1 cellular context compared by ENCODE assay signal in genomic region chr9:110808599-110808980, GRCh38.
TF ChIP-seq lines count a peak whose summit lies in the region.

No MANE protein-coding gene starts in this region.

TF ChIP-seq in GM12878, 131 proteins besides CTCF, POLR2A, EP300 and RAD21 (continued from another document and continues in another):
- peak; percentile 93 for TF ChIP-seq MEF2B (IDR thresholded peaks at IDR 0.05; ENCODE audit: partially characterized antibody, poor library complexity, severe bottlenecking)
- no peak; the same call in 1 of the 2 replicates for TF ChIP-seq NR2C1 (IDR thresholded peaks at IDR 0.05)
- peak; percentile 86 for TF ChIP-seq SKIL (IDR thresholded peaks at IDR 0.05; ENCODE audit: low read depth, poor library complexity, severe bottlenecking)
- peak; percentile 86; the same call in 1 of the 2 replicates for TF ChIP-seq NR2F1 (conservative IDR thresholded peaks at IDR 0.05)
- TF ChIP-seq TCF12 (IDR thresholded peaks at IDR 0.05; ENCODE audit: low read depth, low read length) = peak; percentile 75; the same call in 1 of the 2 replicates
- no peak for TF ChIP-seq SMC3 (IDR thresholded peaks at IDR 0.05; ENCODE audit: borderline replicate concordance, low read length)
- no peak for TF ChIP-seq SIN3A (IDR thresholded peaks at IDR 0.05; ENCODE audit: low read depth, low read length)
- no peak for TF ChIP-seq JUND (IDR thresholded peaks at IDR 0.05; ENCODE audit: low read depth, low read length)
- TF ChIP-seq, protein P1, sequence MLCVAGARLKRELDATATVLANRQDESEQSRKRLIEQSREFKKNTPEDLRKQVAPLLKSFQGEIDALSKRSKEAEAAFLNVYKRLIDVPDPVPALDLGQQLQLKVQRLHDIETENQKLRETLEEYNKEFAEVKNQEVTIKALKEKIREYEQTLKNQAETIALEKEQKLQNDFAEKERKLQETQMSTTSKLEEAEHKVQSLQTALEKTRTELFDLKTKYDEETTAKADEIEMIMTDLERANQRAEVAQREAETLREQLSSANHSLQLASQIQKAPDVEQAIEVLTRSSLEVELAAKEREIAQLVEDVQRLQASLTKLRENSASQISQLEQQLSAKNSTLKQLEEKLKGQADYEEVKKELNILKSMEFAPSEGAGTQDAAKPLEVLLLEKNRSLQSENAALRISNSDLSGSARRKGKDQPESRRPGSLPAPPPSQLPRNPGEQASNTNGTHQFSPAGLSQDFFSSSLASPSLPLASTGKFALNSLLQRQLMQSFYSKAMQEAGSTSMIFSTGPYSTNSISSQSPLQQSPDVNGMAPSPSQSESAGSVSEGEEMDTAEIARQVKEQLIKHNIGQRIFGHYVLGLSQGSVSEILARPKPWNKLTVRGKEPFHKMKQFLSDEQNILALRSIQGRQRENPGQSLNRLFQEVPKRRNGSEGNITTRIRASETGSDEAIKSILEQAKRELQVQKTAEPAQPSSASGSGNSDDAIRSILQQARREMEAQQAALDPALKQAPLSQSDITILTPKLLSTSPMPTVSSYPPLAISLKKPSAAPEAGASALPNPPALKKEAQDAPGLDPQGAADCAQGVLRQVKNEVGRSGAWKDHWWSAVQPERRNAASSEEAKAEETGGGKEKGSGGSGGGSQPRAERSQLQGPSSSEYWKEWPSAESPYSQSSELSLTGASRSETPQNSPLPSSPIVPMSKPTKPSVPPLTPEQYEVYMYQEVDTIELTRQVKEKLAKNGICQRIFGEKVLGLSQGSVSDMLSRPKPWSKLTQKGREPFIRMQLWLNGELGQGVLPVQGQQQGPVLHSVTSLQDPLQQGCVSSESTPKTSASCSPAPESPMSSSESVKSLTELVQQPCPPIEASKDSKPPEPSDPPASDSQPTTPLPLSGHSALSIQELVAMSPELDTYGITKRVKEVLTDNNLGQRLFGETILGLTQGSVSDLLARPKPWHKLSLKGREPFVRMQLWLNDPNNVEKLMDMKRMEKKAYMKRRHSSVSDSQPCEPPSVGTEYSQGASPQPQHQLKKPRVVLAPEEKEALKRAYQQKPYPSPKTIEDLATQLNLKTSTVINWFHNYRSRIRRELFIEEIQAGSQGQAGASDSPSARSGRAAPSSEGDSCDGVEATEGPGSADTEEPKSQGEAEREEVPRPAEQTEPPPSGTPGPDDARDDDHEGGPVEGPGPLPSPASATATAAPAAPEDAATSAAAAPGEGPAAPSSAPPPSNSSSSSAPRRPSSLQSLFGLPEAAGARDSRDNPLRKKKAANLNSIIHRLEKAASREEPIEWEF (IDR thresholded peaks at IDR 0.05; ENCODE audit: insufficient replicate concordance, low read depth, low read length) = no peak
- TF ChIP-seq TARDBP (IDR thresholded peaks at IDR 0.05; ENCODE audit: borderline replicate concordance) = no peak
- peak; percentile 76; the same call in 1 of the 2 replicates for TF ChIP-seq BMI1 (IDR thresholded peaks at IDR 0.05; ENCODE audit: borderline replicate concordance)
- no peak for TF ChIP-seq HDGF (IDR thresholded peaks at IDR 0.05)
- peak; percentile 85; the same call in 1 of the 2 replicates for TF ChIP-seq TBL1XR1 (IDR thresholded peaks at IDR 0.05; ENCODE audit: low read depth, low read length)
- no peak for TF ChIP-seq POLR2AphosphoS5 (IDR thresholded peaks at IDR 0.05; ENCODE audit: low read length)
- no peak for TF ChIP-seq NFXL1 (IDR thresholded peaks at IDR 0.05; ENCODE audit: borderline replicate concordance)
- no peak for TF ChIP-seq CBX3 (IDR thresholded peaks at IDR 0.05; ENCODE audit: borderline replicate concordance, low read depth)
- TF ChIP-seq ZNF217 (IDR thresholded peaks at IDR 0.05) = peak; percentile 80; the same call in 1 of the 2 replicates
- peak; percentile 45; the same call in 1 of the 2 replicates for TF ChIP-seq MXI1 (IDR thresholded peaks at IDR 0.05; ENCODE audit: low read depth, low read length)
- no peak for TF ChIP-seq IRF3 (IDR thresholded peaks at IDR 0.05)
- peak; percentile 35 to 92; a peak in 2 of 4 replicates for TF ChIP-seq SRF (IDR thresholded peaks at IDR 0.05; ENCODE audit: low read depth in 2 of 2, low read length in 2 of 2)
- TF ChIP-seq TCF3 (IDR thresholded peaks at IDR 0.05; ENCODE audit: borderline replicate concordance, insufficient read depth, low read depth, low read length) = 0 out of 2 replicates have a peak, but pooled peaks have one; percentile 16
- no peak for TF ChIP-seq RELA (IDR thresholded peaks at IDR 0.05; ENCODE audit: borderline replicate concordance, partially characterized antibody)
- no peak for TF ChIP-seq SREBF2 (IDR thresholded peaks at IDR 0.05; ENCODE audit: low read length)
- TF ChIP-seq ZNF24 (IDR thresholded peaks at IDR 0.05) = no peak
- TF ChIP-seq TAF1 (IDR thresholded peaks at IDR 0.05; ENCODE audit: borderline replicate concordance, low read depth, low read length) = no peak; the same call in 1 of the 2 replicates
- TF ChIP-seq KAT2A (conservative IDR thresholded peaks at IDR 0.05; ENCODE audit: control insufficient read depth, low read depth, low read length) = no peak
- no peak for TF ChIP-seq PAX8 (IDR thresholded peaks at IDR 0.05)
- TF ChIP-seq CHD4 (IDR thresholded peaks at IDR 0.05) = no peak
- no peak for TF ChIP-seq YY1 (IDR thresholded peaks at IDR 0.05; ENCODE audit: low read depth, low read length)
- TF ChIP-seq ZBED1 (IDR thresholded peaks at IDR 0.05; ENCODE audit: borderline replicate concordance) = peak; percentile 78
- TF ChIP-seq ZBTB4 (CRISPR knock-in tag; IDR thresholded peaks at IDR 0.05) = no peak
- TF ChIP-seq POU2F2 (IDR thresholded peaks at IDR 0.05; ENCODE audit: borderline replicate concordance, low read depth, low read length) = peak; percentile 70; the same call in 1 of the 3 replicates
- TF ChIP-seq CBFB (IDR thresholded peaks at IDR 0.05; ENCODE audit: low read depth) = peak; percentile 95
- TF ChIP-seq MTA2 (IDR thresholded peaks at IDR 0.05; ENCODE audit: low read depth) = peak; percentile 96
- no peak for TF ChIP-seq RB1 (IDR thresholded peaks at IDR 0.05; ENCODE audit: borderline replicate concordance)
- TF ChIP-seq JUNB (IDR thresholded peaks at IDR 0.05) = peak; percentile 71
- no peak for TF ChIP-seq RAD51 (IDR thresholded peaks at IDR 0.05)
- TF ChIP-seq ZNF274 (IDR thresholded peaks at IDR 0.05; ENCODE audit: insufficient read depth, insufficient read length) = no peak
- TF ChIP-seq, protein P2, sequence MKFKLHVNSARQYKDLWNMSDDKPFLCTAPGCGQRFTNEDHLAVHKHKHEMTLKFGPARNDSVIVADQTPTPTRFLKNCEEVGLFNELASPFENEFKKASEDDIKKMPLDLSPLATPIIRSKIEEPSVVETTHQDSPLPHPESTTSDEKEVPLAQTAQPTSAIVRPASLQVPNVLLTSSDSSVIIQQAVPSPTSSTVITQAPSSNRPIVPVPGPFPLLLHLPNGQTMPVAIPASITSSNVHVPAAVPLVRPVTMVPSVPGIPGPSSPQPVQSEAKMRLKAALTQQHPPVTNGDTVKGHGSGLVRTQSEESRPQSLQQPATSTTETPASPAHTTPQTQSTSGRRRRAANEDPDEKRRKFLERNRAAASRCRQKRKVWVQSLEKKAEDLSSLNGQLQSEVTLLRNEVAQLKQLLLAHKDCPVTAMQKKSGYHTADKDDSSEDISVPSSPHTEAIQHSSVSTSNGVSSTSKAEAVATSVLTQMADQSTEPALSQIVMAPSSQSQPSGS (IDR thresholded peaks at IDR 0.05; ENCODE audit: low read length) = peak; percentile 97
- 0 out of 2 replicates have a peak, but pooled peaks have one; percentile 22 for TF ChIP-seq GATAD2B (conservative IDR thresholded peaks at IDR 0.05; ENCODE audit: low read depth)
- TF ChIP-seq MYB (IDR thresholded peaks at IDR 0.05; ENCODE audit: borderline replicate concordance, low read depth, low read length) = no peak
- TF ChIP-seq, protein P3, sequence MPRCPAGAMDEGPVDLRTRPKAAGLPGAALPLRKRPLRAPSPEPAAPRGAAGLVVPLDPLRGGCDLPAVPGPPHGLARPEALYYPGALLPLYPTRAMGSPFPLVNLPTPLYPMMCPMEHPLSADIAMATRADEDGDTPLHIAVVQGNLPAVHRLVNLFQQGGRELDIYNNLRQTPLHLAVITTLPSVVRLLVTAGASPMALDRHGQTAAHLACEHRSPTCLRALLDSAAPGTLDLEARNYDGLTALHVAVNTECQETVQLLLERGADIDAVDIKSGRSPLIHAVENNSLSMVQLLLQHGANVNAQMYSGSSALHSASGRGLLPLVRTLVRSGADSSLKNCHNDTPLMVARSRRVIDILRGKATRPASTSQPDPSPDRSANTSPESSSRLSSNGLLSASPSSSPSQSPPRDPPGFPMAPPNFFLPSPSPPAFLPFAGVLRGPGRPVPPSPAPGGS (IDR thresholded peaks at IDR 0.05; ENCODE audit: borderline replicate concordance, insufficient read depth, low read depth, low read length, poor library complexity, severe bottlenecking) = peak; percentile 27
- TF ChIP-seq ZNF622 (IDR thresholded peaks at IDR 0.05) = no peak
- TF ChIP-seq PKNOX1 (IDR thresholded peaks at IDR 0.05) = no peak
- TF ChIP-seq CHD2 (IDR thresholded peaks at IDR 0.05; ENCODE audit: borderline replicate concordance, low read depth, low read length) = no peak; the same call in 1 of the 2 replicates
- no peak; the same call in 1 of the 2 replicates for TF ChIP-seq BACH1 (IDR thresholded peaks at IDR 0.05; ENCODE audit: borderline replicate concordance)
- peak; percentile 94 for TF ChIP-seq RELB (IDR thresholded peaks at IDR 0.05; ENCODE audit: low read depth)
- no peak for TF ChIP-seq E2F4 (IDR thresholded peaks at IDR 0.05; ENCODE audit: low read depth, low read length)
- TF ChIP-seq POLR2AphosphoS2 (IDR thresholded peaks at IDR 0.05; ENCODE audit: low read depth, low read length) = no peak
